11 cellular contexts compared by ENCODE assay signal in genomic region chr1:169692766-169693460, GRCh38. TPM values are rescaled to one million over a fixed set of nuclear protein-coding genes. Genes with fewer than 3 reads are reported as not detected.
DNase-seq lines count a peak whose midpoint lies in the region; ATAC-seq and TF ChIP-seq lines count a peak whose summit lies in the region.
"Had no signal": no experiment of that assay in that cellular context is flagged by ENCODE, and none has a peak within 500 bp of the region (broad histone marks: within the 10 kb centered on the region; RNA-seq: fewer than 3 reads in every experiment).

No MANE protein-coding gene starts in this region.

- H3K36me3 ChIP-seq in suprapubic skin (no peaks in the 10 kb centered on the region), Caco-2 (ENCODE audit: control insufficient read depth, insufficient read depth, low read length) (no peaks in the 10 kb centered on the region)

- no peak overlapping the region for H3K27ac ChIP-seq in suprapubic skin
- H3K27ac ChIP-seq: coronary artery had no signal

- TF ChIP-seq CTCF in activated B cell treated with CpG ODN at 0.5 μM for 24 hours (IDR thresholded peaks at IDR 0.05) (no peak), suprapubic skin (IDR thresholded peaks at IDR 0.05) (no peak), Caco-2 (IDR thresholded peaks at IDR 0.05; ENCODE audit: insufficient read depth in 1 of 2, low read depth in 1 of 2, low read length in 1 of 2, severe bottlenecking in 1 of 2, unreplicated experiment in 1 of 2) (no peak)

- no TSS peak for BruUV-seq in Caco-2 (replicated peaks; lab: Mats Ljungman, UMichigan)

- peak; percentile 40 for ATAC-seq in HG02943 (IDR thresholded peaks at IDR 0.05; ENCODE audit: low read depth, unreplicated experiment)
- peak; percentile 56 for ATAC-seq in activated B cell treated with CpG ODN at 0.5 μM for 24 hours (ENCODE audit: low read depth)
- peak; percentile 86 for ATAC-seq in stimulated activated naive CD8-positive, alpha-beta T cell treated with anti-CD3 and anti-CD28 coated beads, Interleukin-15, amount 100 ng/mL, for 72 hours

- WGBS in suprapubic skin, result 84% methylated on average over 4 of the region's 4 CpGs

- TF ChIP-seq EP300 in suprapubic skin (IDR thresholded peaks at IDR 0.05), result no peak

- H3K4me3 Mint-ChIP-seq in activated naive CD4-positive, alpha-beta T cell treated with anti-CD3 and anti-CD28 coated beads for 36 hours, result peak overlapping the region; percentile 65
- H3K4me3 Mint-ChIP-seq in activated B cell treated with CpG ODN at 0.5 μM for 24 hours (peak overlapping the region; percentile 62), Caco-2 (ENCODE audit: unreplicated experiment) (no peak overlapping the region)
- peak overlapping the region; percentile 69 to 80 for H3K4me3 Mint-ChIP-seq in stimulated activated naive CD8-positive, alpha-beta T cell treated with anti-CD3 and anti-CD28 coated beads, Interleukin-15, amount 100 ng/mL, for 72 hours

- CTCF ChIA-PET in activated naive CD4-positive, alpha-beta T cell treated with anti-CD3 and anti-CD28 coated beads for 36 hours (lab: Charles Lee), result interaction anchor here (0.6 to 11.8 kb wide), 15 partner anchors 9 to 144 kb away, joined by 3 to 161 read pairs (median 5); partner anchors contain the start of genes F5, SELL and SELP
- CTCF ChIA-PET in activated B cell treated with CpG ODN at 0.5 μM for 24 hours (lab: Charles Lee), result interaction anchor here (0.7 to 9.6 kb wide), 11 partner anchors 9 to 144 kb away, joined by 3 to 192 read pairs (median 9); no protein-coding TSS in a partner anchor
- CTCF ChIA-PET in Caco-2 (lab: Charles Lee), result interaction anchor here (0.6 to 0.7 kb wide), 2 partner anchors 19 to 97 kb away, joined by 3 to 5 read pairs; no protein-coding TSS in a partner anchor

- intact Hi-C loops in activated naive CD4-positive, alpha-beta T cell treated with anti-CD3 and anti-CD28 coated beads for 36 hours (cut with micrococcal nuclease), result loop anchor here (1.0 to 10.0 kb wide), 10 partner anchors 26 to 1756 kb away; partner anchors contain the start of genes ATP1B1, DCAF6, F5 and MPC2
- intact Hi-C loops in activated B cell treated with CpG ODN at 0.5 μM for 24 hours (cut with micrococcal nuclease), result loop anchor here (1.0 to 10.0 kb wide), 5 partner anchors 12 to 1978 kb away; partner anchors contain the start of genes BLZF1, NME7 and PRRC2C
- intact Hi-C loops in Caco-2 (cut with micrococcal nuclease; ENCODE audit: unreplicated experiment), result no loop called here

- H3K4me1 ChIP-seq in suprapubic skin (no peaks in the 10 kb centered on the region), Caco-2 (no peaks in the 10 kb centered on the region)

- H3K9me3 ChIP-seq in suprapubic skin, result no peaks in the 10 kb centered on the region
- H3K9me3 ChIP-seq in Caco-2, result no peaks in the 10 kb centered on the region

- H3K4me3 ChIP-seq in suprapubic skin (no peak overlapping the region), Caco-2 (ENCODE audit: low read depth, low read length) (no peak overlapping the region)
- H3K4me3 ChIP-seq: coronary artery had no signal

- H3K9me3 Mint-ChIP-seq in activated naive CD4-positive, alpha-beta T cell treated with anti-CD3 and anti-CD28 coated beads for 36 hours, result no peaks in the 10 kb centered on the region
- H3K9me3 Mint-ChIP-seq in activated B cell treated with CpG ODN at 0.5 μM for 24 hours (no peaks in the 10 kb centered on the region), Caco-2 (ENCODE audit: unreplicated experiment) (no peaks in the 10 kb centered on the region)
- no peaks in the 10 kb centered on the region for H3K9me3 Mint-ChIP-seq in stimulated activated naive CD8-positive, alpha-beta T cell treated with anti-CD3 and anti-CD28 coated beads, Interleukin-15, amount 100 ng/mL, for 72 hours

- no peaks in the 10 kb centered on the region for H3K27me3 Mint-ChIP-seq in activated naive CD4-positive, alpha-beta T cell treated with anti-CD3 and anti-CD28 coated beads for 36 hours (ENCODE audit: low read depth)
- H3K27me3 Mint-ChIP-seq in activated B cell treated with CpG ODN at 0.5 μM for 24 hours (no peaks in the 10 kb centered on the region), Caco-2 (ENCODE audit: insufficient read depth, unreplicated experiment) (peaks cover 3% of the 10 kb centered on the region)
- no peaks in the 10 kb centered on the region for H3K27me3 Mint-ChIP-seq in stimulated activated naive CD8-positive, alpha-beta T cell treated with anti-CD3 and anti-CD28 coated beads, Interleukin-15, amount 100 ng/mL, for 72 hours

- peak overlapping the region; percentile 94 for H3K27ac Mint-ChIP-seq in activated naive CD4-positive, alpha-beta T cell treated with anti-CD3 and anti-CD28 coated beads for 36 hours
- H3K27ac Mint-ChIP-seq in activated B cell treated with CpG ODN at 0.5 μM for 24 hours, result peak overlapping the region; percentile 90
- H3K27ac Mint-ChIP-seq in stimulated activated naive CD8-positive, alpha-beta T cell treated with anti-CD3 and anti-CD28 coated beads, Interleukin-15, amount 100 ng/mL, for 72 hours, result peak overlapping the region; percentile 82 to 87
- no peak overlapping the region for H3K27ac Mint-ChIP-seq in Caco-2 (ENCODE audit: unreplicated experiment)

- DNase-seq in activated naive CD4-positive, alpha-beta T cell treated with anti-CD3 and anti-CD28 coated beads for 36 hours, result peak; percentile 73
- no peak for DNase-seq in activated naive CD4-positive, alpha-beta T cell treated with anti-CD3 and anti-CD28 coated beads, Interleukin-2, amount 50 U/mL, for 16 hours
- no peak for DNase-seq in activated B cell treated with CpG ODN at 0.5 μM for 24 hours
- DNase-seq in stimulated activated naive CD8-positive, alpha-beta T cell treated with anti-CD3 and anti-CD28 coated beads, Interleukin-15, amount 100 ng/mL, for 72 hours, result peak in 1 of 2 donors; percentile 75
- DNase-seq in suprapubic skin (ENCODE audit: low spot score in 2 of 2), result no peak
- no peak for DNase-seq in amniotic stem cell (lab: John Stamatoyannopoulos, UW)
- DNase-seq in Caco-2, result no peak
- DNase-seq: activated CD8-positive, alpha-beta memory T cell treated with anti-CD3 and anti-CD28 coated beads for 24 hours; occipital lobe had no signal

- H3K36me3 Mint-ChIP-seq in activated naive CD4-positive, alpha-beta T cell treated with anti-CD3 and anti-CD28 coated beads for 36 hours (ENCODE audit: low read depth), result peaks cover 59% of the 10 kb centered on the region
- peaks cover 52% of the 10 kb centered on the region for H3K36me3 Mint-ChIP-seq in activated B cell treated with CpG ODN at 0.5 μM for 24 hours (ENCODE audit: low read depth)
- H3K36me3 Mint-ChIP-seq in Caco-2 (ENCODE audit: insufficient read depth, unreplicated experiment), result no peaks in the 10 kb centered on the region

- POLR2A ChIA-PET in activated B cell treated with CpG ODN at 0.5 μM for 24 hours (lab: Charles Lee), result interaction anchor here (0.6 to 6.2 kb wide), 16 partner anchors 9 to 1886 kb away, joined by 3 to 119 read pairs (median 6); partner anchors contain the start of gene SCYL3
- POLR2A ChIA-PET in Caco-2 (lab: Charles Lee), result interaction anchor here (0.6 kb wide), 1 partner anchor 47 kb away, joined by 11 read pairs; no protein-coding TSS in a partner anchor

- no peak for TF ChIP-seq POLR2A in suprapubic skin (IDR thresholded peaks at IDR 0.05)

- H3K4me1 Mint-ChIP-seq in activated naive CD4-positive, alpha-beta T cell treated with anti-CD3 and anti-CD28 coated beads for 36 hours (ENCODE audit: low read depth), result peaks cover 92% of the 10 kb centered on the region
- H3K4me1 Mint-ChIP-seq in activated B cell treated with CpG ODN at 0.5 μM for 24 hours (peaks cover 94% of the 10 kb centered on the region), Caco-2 (ENCODE audit: low read depth, unreplicated experiment) (no peaks in the 10 kb centered on the region)
- H3K4me1 Mint-ChIP-seq in stimulated activated naive CD8-positive, alpha-beta T cell treated with anti-CD3 and anti-CD28 coated beads, Interleukin-15, amount 100 ng/mL, for 72 hours, result peaks cover 45% of the 10 kb centered on the region

- H3K27me3 ChIP-seq in suprapubic skin (no peaks in the 10 kb centered on the region), Caco-2 (replicated peaks; ENCODE audit: control insufficient read depth, insufficient read depth, low read length) (no peaks in the 10 kb centered on the region)

RNA-seq across cellular contexts. Expression of gene SELL, which starts 18.5 kb away (rescaled TPM):
- 100 to 1,000 TPM; 362 to 365 TPM for total RNA-seq in activated naive CD4-positive, alpha-beta T cell treated with anti-CD3 and anti-CD28 coated beads for 36 hours
- 151 and 156 TPM in 2 replicates for total RNA-seq in activated B cell treated with CpG ODN at 0.5 μM for 24 hours
- under 1 TPM in 2 of 4 donors, not detected in 2; 0.47 to 0.60 TPM for total RNA-seq in suprapubic skin
- not detected in 2 replicates for total RNA-seq in Caco-2 (2022)

RNA-seq across cellular contexts. Expression of gene SELE, which starts 41.0 kb away (rescaled TPM):
- not detected for total RNA-seq in activated naive CD4-positive, alpha-beta T cell treated with anti-CD3 and anti-CD28 coated beads for 36 hours
- total RNA-seq in activated B cell treated with CpG ODN at 0.5 μM for 24 hours (not detected in 2 replicates), suprapubic skin (1 to 10 TPM in 3 of 4 donors, under 1 TPM in 1; 0.32 to 3.3 (median 2.3) TPM), Caco-2 (2022) (not detected in 2 replicates)

Comparison
In these comparisons a context has a peak if more than half of its experiments do, and no peak if none do; other contexts are left out.
1. RNA of gene SELL, which starts 18.5 kb away (total RNA-seq): 362 to 365 TPM in activated naive CD4-positive, alpha-beta T cell treated with anti-CD3 and anti-CD28 coated beads for 36 hours and 151 to 156 TPM in activated B cell treated with CpG ODN at 0.5 μM for 24 hours; 0.47 to 0.60 TPM in suprapubic skin and not detected in Caco-2; every median in the first group is over 10 times any median in the second.
2. Peak in every context shown above with its lines, with median percentiles within 50 percentile points of each other: ATAC-seq.